ENCODE assay signal across 8 cellular contexts in the genomic region with DNA sequence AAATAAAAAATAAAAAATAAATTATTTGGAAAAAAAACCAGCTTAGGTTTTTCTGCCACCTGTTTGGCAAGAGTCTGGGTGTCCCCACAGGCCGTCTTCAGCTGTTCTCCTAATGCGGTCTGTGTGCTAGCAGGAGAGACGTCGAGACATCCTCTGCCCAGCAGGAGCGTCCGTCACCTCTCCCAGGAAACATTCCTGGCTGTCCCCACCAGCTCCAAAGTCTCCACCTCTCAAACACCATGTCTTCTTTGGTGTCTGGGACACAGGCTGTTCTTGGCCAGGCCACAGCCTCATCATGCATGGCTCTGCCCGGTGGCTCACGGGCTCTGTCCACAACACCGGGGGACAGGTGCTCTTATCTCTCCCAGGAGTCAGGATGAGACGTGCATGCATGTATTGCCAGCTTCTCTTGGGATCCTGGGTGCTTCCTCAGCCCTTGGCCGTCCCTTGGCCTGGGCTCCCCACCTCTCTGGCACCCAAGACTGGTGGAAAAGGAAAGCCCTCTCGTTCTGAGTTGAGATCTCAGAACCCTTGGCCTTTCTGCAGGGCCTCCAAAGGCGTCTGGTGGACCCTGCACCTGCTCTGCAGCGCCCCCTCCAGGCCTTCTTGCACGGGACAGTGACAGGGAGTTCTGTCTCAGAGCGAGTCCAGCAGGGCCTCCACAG.
DNase-seq lines count a peak whose midpoint lies in the region; ATAC-seq and TF ChIP-seq lines count a peak whose summit lies in the region.

No MANE protein-coding gene starts in this region.

- H3K4me1 ChIP-seq in ascending aorta, result peaks cover 7 to 13% of the 10 kb centered on the region in 2 donors

- peak; percentile 90 for ATAC-seq in activated CD4-positive, alpha-beta T cell treated with anti-CD3 and anti-CD28 coated beads for 36 hours
- ATAC-seq in GM21737 (IDR thresholded peaks at IDR 0.05; ENCODE audit: unreplicated experiment), result no peak

- intact Hi-C loops in activated CD4-positive, alpha-beta T cell treated with anti-CD3 and anti-CD28 coated beads for 36 hours (cut with DNase I, micrococcal nuclease), result loop anchor here in 1 of 2 experiments (2.0 kb wide), 1 partner anchor 181 kb away; no protein-coding TSS in a partner anchor
- intact Hi-C loops in ascending aorta (cut with DNase I), result no loop called here

- no peaks in the 10 kb centered on the region for H3K36me3 Mint-ChIP-seq in activated CD4-positive, alpha-beta T cell treated with anti-CD3 and anti-CD28 coated beads for 36 hours (ENCODE audit: low read depth)
- H3K36me3 Mint-ChIP-seq in mesothelial cell of epicardium, result no peaks in the 10 kb centered on the region

- TF ChIP-seq CTCF in ascending aorta (IDR thresholded peaks at IDR 0.05) (peak in 2 of 3 experiments; percentile 29 to 41), mesothelial cell of epicardium (IDR thresholded peaks at IDR 0.05; ENCODE audit: unreplicated experiment) (peak; percentile 52)

- H3K4me1 Mint-ChIP-seq in activated CD4-positive, alpha-beta T cell treated with anti-CD3 and anti-CD28 coated beads for 36 hours, result peaks cover 4% of the 10 kb centered on the region
- peaks cover 8% of the 10 kb centered on the region for H3K4me1 Mint-ChIP-seq in mesothelial cell of epicardium

- peak; percentile 82 for DNase-seq in activated CD4-positive, alpha-beta T cell treated with anti-CD3 and anti-CD28 coated beads for 36 hours
- DNase-seq in activated CD4-positive, alpha-beta T cell treated with anti-CD3 and anti-CD28 coated beads for 1 hour, result no peak
- DNase-seq in NCI-H69 (lab: John Stamatoyannopoulos, UW) (peak; percentile 35), ascending aorta (ENCODE audit: low spot score in 2 of 2) (no peak), mesothelial cell of epicardium (ENCODE audit: low spot score in 2 of 2, unreplicated experiment in 2 of 2) (peak in 1 of 2 experiments; percentile 58), DMS114 treated with DMSO at 0.1 percent for 48 hours (lab: John Stamatoyannopoulos, UW; ENCODE audit: unreplicated experiment) (no peak), GDM1 (lab: John Stamatoyannopoulos, UW) (no peak)

- H3K4me3 Mint-ChIP-seq in activated CD4-positive, alpha-beta T cell treated with anti-CD3 and anti-CD28 coated beads for 36 hours, result no peak overlapping the region
- no peak overlapping the region for H3K4me3 Mint-ChIP-seq in mesothelial cell of epicardium

- H3K36me3 ChIP-seq in ascending aorta, result no peaks in the 10 kb centered on the region

- no peak overlapping the region for H3K4me3 ChIP-seq in ascending aorta

- no peak overlapping the region for H3K27ac ChIP-seq in ascending aorta

- no peaks in the 10 kb centered on the region for H3K9me3 ChIP-seq in ascending aorta

- peaks cover 12% of the 10 kb centered on the region for H3K27me3 Mint-ChIP-seq in activated CD4-positive, alpha-beta T cell treated with anti-CD3 and anti-CD28 coated beads for 36 hours
- peaks cover 16% of the 10 kb centered on the region for H3K27me3 Mint-ChIP-seq in mesothelial cell of epicardium (ENCODE audit: low read depth)

- H3K9me3 Mint-ChIP-seq in activated CD4-positive, alpha-beta T cell treated with anti-CD3 and anti-CD28 coated beads for 36 hours (ENCODE audit: low read depth), result no peaks in the 10 kb centered on the region
- no peaks in the 10 kb centered on the region for H3K9me3 Mint-ChIP-seq in mesothelial cell of epicardium

- H3K27me3 ChIP-seq in ascending aorta, result peaks cover 5% of the 10 kb centered on the region

- CTCF ChIA-PET in activated CD4-positive, alpha-beta T cell treated with anti-CD3 and anti-CD28 coated beads for 36 hours (lab: Charles Lee), result interaction anchor here (0.5 to 0.9 kb wide), 6 partner anchors 36 to 1954 kb away, joined by 3 read pairs; no protein-coding TSS in a partner anchor

- no peak overlapping the region for H3K27ac Mint-ChIP-seq in activated CD4-positive, alpha-beta T cell treated with anti-CD3 and anti-CD28 coated beads for 36 hours
- H3K27ac Mint-ChIP-seq in mesothelial cell of epicardium, result no peak overlapping the region

- POLR2A ChIA-PET in activated CD4-positive, alpha-beta T cell treated with anti-CD3 and anti-CD28 coated beads for 36 hours (lab: Charles Lee), result no interaction called here

Comparison
In these comparisons a context has a peak if more than half of its experiments do, and no peak if none do; other contexts are left out.
1. DNase-seq: peak in activated CD4-positive, alpha-beta T cell treated with anti-CD3 and anti-CD28 coated beads for 36 hours (single experiment) and NCI-H69 (single experiment); none in activated CD4-positive, alpha-beta T cell treated with anti-CD3 and anti-CD28 coated beads for 1 hour (single experiment), ascending aorta (0 of 2), DMS114 treated with DMSO at 0.1 percent for 48 hours (single experiment) and GDM1 (single experiment).